In genomic region chr4:6940744-6941137, GRCh38 we compare ENCODE assay signal across 10 cellular contexts. TPM values are rescaled to one million over a fixed set of nuclear protein-coding genes. Genes with fewer than 3 reads are reported as not detected.
DNase-seq lines count a peak whose midpoint lies in the region; TF ChIP-seq lines count a peak whose summit lies in the region.
"Had no signal": no experiment of that assay in that cellular context is flagged by ENCODE, and none has a peak within 500 bp of the region (broad histone marks: within the 10 kb centered on the region; RNA-seq: fewer than 3 reads in every experiment).

No MANE protein-coding gene starts in this region.

- peak overlapping the region; percentile 17; the same call in 1 of the 2 replicates for H3K4me2 ChIP-seq in OCI-LY7 (ENCODE audit: low read length)

- H4K20me1 ChIP-seq in OCI-LY7 (ENCODE audit: insufficient read depth, low read length) = no peaks in the 10 kb centered on the region

- peak overlapping the region in 7 of 8 donors; percentile 71 to 92 (median 77) for H3K4me3 Mint-ChIP-seq in CD4-positive, alpha-beta memory T cell
- no peak overlapping the region for H3K4me3 Mint-ChIP-seq in osteocyte (ENCODE audit: unreplicated experiment)

- peaks cover 0 to 2% (median 0%) of the 10 kb centered on the region in 8 donors for H3K9me3 Mint-ChIP-seq in CD4-positive, alpha-beta memory T cell
- no peaks in the 10 kb centered on the region for H3K9me3 Mint-ChIP-seq in osteocyte (ENCODE audit: unreplicated experiment)
- H3K9me3 Mint-ChIP-seq: activated naive CD4-positive, alpha-beta T cell treated with anti-CD3 and anti-CD28 coated beads, Interleukin-2, amount 50 U/mL, for 72 hours had no signal

- intact Hi-C loops in CD4-positive, alpha-beta memory T cell (cut with micrococcal nuclease) = no loop called here
- intact Hi-C loops in OCI-LY7 (cut with micrococcal nuclease; ENCODE audit: unreplicated experiment) = no loop called here

- peaks cover 80% of the 10 kb centered on the region for H3K4me1 ChIP-seq in CD4-positive, alpha-beta memory T cell (ENCODE audit: insufficient read depth, low read length)
- peaks cover 57% of the 10 kb centered on the region for H3K4me1 ChIP-seq in OCI-LY7 (ENCODE audit: insufficient read depth, low read length, poor library complexity, severe bottlenecking)
- H3K4me1 ChIP-seq in effector memory CD4-positive, alpha-beta T cell (ENCODE audit: control insufficient read depth, insufficient read depth, low read length, poor library complexity, severe bottlenecking) = peaks cover 48% of the 10 kb centered on the region

- no peaks in the 10 kb centered on the region for H3K9me2 ChIP-seq in OCI-LY7 (ENCODE audit: insufficient read depth, low read length)

- BruUV-seq in OCI-LY7 (replicated peaks; lab: Mats Ljungman, UMichigan) = no TSS peak

- CTCF ChIA-PET in CD4-positive, alpha-beta memory T cell (lab: Charles Lee; ENCODE audit: partially characterized antibody) = interaction anchor here (0.9 to 4.9 kb wide), 4 partner anchors 23 to 46 kb away, joined by 3 to 30 read pairs (median 16); no protein-coding TSS in a partner anchor
- CTCF ChIA-PET in OCI-LY7 (lab: Charles Lee; ENCODE audit: unreplicated experiment) = no interaction called here

- H3K36me3 ChIP-seq in CD4-positive, alpha-beta memory T cell (ENCODE audit: insufficient read depth, low read length) = no peaks in the 10 kb centered on the region
- H3K36me3 ChIP-seq in OCI-LY7 (ENCODE audit: insufficient read depth, low read length) = no peaks in the 10 kb centered on the region; the same call in 1 of the 2 replicates
- no peaks in the 10 kb centered on the region for H3K36me3 ChIP-seq in effector memory CD4-positive, alpha-beta T cell (ENCODE audit: control insufficient read depth, insufficient read depth, low read length)

- no peak for DNase-seq in CD4-positive, alpha-beta memory T cell
- DNase-seq in OCI-LY7 (ENCODE audit: low spot score) (no peak), osteocyte (ENCODE audit: extremely low spot score, unreplicated experiment) (no peak), HPDE6-E6E7 (ENCODE audit: extremely low spot score) (no peak), NCI-H1092 (lab: John Stamatoyannopoulos, UW) (no peak)
- DNase-seq in effector memory CD4-positive, alpha-beta T cell = no peak
- no peak for DNase-seq in stimulated activated CD4-positive, alpha-beta T cell treated with anti-CD3 and anti-CD28 coated beads, Interleukin-4, amount 100 ng/mL, for 24 hours
- DNase-seq: dermis blood vessel endothelial cell, left cardiac atrium had no signal

- H3K27ac Mint-ChIP-seq in CD4-positive, alpha-beta memory T cell = peak overlapping the region; percentile 88 to 98 (median 91)
- H3K27ac Mint-ChIP-seq in osteocyte (ENCODE audit: unreplicated experiment) = peak overlapping the region; percentile 95

- no peak overlapping the region for H2AFZ ChIP-seq in OCI-LY7 (ENCODE audit: low read length)

- H3K27me3 ChIP-seq in CD4-positive, alpha-beta memory T cell (ENCODE audit: insufficient read depth, low read length) = no peaks in the 10 kb centered on the region
- no peaks in the 10 kb centered on the region for H3K27me3 ChIP-seq in effector memory CD4-positive, alpha-beta T cell (replicated peaks; ENCODE audit: control insufficient read depth, insufficient read depth, low read length, poor library complexity, severe bottlenecking)

- peak overlapping the region; percentile 52 for H3K27ac ChIP-seq in CD4-positive, alpha-beta memory T cell (ENCODE audit: low read depth, low read length)
- H3K27ac ChIP-seq in OCI-LY7 (ENCODE audit: low read depth, low read length, poor library complexity, severe bottlenecking) = no peak overlapping the region
- peak overlapping the region; percentile 35 for H3K27ac ChIP-seq in effector memory CD4-positive, alpha-beta T cell (ENCODE audit: insufficient read depth, low read length, poor library complexity, severe bottlenecking)

- H3K4me3 ChIP-seq in CD4-positive, alpha-beta memory T cell (ENCODE audit: low read length in 2 of 2) = no peak overlapping the region
- no peak overlapping the region for H3K4me3 ChIP-seq in OCI-LY7 (ENCODE audit: low read depth, low read length, poor library complexity, severe bottlenecking)
- H3K4me3 ChIP-seq in effector memory CD4-positive, alpha-beta T cell (ENCODE audit: insufficient read depth, low read depth, low read length, poor library complexity, severe bottlenecking) = no peak overlapping the region

- H3K36me3 Mint-ChIP-seq in CD4-positive, alpha-beta memory T cell = peaks cover 8 to 10% of the 10 kb centered on the region in 2 donors
- H3K36me3 Mint-ChIP-seq in osteocyte (ENCODE audit: unreplicated experiment) = peaks cover 1% of the 10 kb centered on the region
- H3K36me3 Mint-ChIP-seq: activated naive CD4-positive, alpha-beta T cell treated with anti-CD3 and anti-CD28 coated beads, Interleukin-2, amount 50 U/mL, for 72 hours had no signal

- POLR2A ChIA-PET in CD4-positive, alpha-beta memory T cell (lab: Charles Lee; ENCODE audit: partially characterized antibody) = interaction anchor here (0.9 to 5.8 kb wide), 9 partner anchors 13 to 301 kb away, joined by 3 to 65 read pairs (median 14); partner anchors contain the start of genes GRPEL1, MRFAP1, TADA2B and TBC1D14
- POLR2A ChIA-PET in OCI-LY7 (lab: Charles Lee) = interaction anchor here (0.6 to 2.0 kb wide), 6 partner anchors 25 to 302 kb away, joined by 3 to 5 read pairs (median 4); partner anchors contain the start of gene TBC1D14

- peaks cover 56 to 91% (median 76%) of the 10 kb centered on the region in 4 donors for H3K4me1 Mint-ChIP-seq in CD4-positive, alpha-beta memory T cell
- peaks cover 64% of the 10 kb centered on the region for H3K4me1 Mint-ChIP-seq in osteocyte (ENCODE audit: unreplicated experiment)

- no peaks in the 10 kb centered on the region for H3K79me2 ChIP-seq in OCI-LY7 (ENCODE audit: insufficient read depth, low read depth, low read length)

- TF ChIP-seq CTCF in OCI-LY7 (conservative IDR thresholded peaks at IDR 0.05; ENCODE audit: low read length) = no peak
- no peak for TF ChIP-seq CTCF in osteocyte (IDR thresholded peaks at IDR 0.05)

- H3K9me3 ChIP-seq in CD4-positive, alpha-beta memory T cell (ENCODE audit: control insufficient read depth in 1 of 2, low read length in 2 of 2) = no peaks in the 10 kb centered on the region
- H3K9me3 ChIP-seq in OCI-LY7 (ENCODE audit: low read length) = no peaks in the 10 kb centered on the region
- H3K9me3 ChIP-seq in effector memory CD4-positive, alpha-beta T cell (ENCODE audit: control insufficient read depth, low read length) = no peaks in the 10 kb centered on the region

- H3K27me3 Mint-ChIP-seq in CD4-positive, alpha-beta memory T cell = no peaks in the 10 kb centered on the region
- no peaks in the 10 kb centered on the region for H3K27me3 Mint-ChIP-seq in osteocyte (ENCODE audit: unreplicated experiment)

RNA-seq across cellular contexts. Expression of gene TBC1D14, which starts 31.1 kb away (rescaled TPM):
- total RNA-seq in CD4-positive, alpha-beta memory T cell = 10 to 100 TPM; 73.7 to 80.7 TPM
- 10 to 100 TPM; 40.7 to 52.2 TPM for polyA plus RNA-seq in CD4-positive, alpha-beta memory T cell
- total RNA-seq in OCI-LY7 (2014; rRNA removed; shearing (Covaris generic)) = 35.6 and 38.4 TPM in 2 replicates
- total RNA-seq in OCI-LY7 (2022) (44.1 and 50.4 TPM in 2 replicates), osteocyte (31.0 and 33.2 TPM in 2 replicates)
